ENCODE assay signal across 8 cellular contexts in genomic region chr3:143119974-143120715, GRCh38. TPM values are rescaled to one million over a fixed set of nuclear protein-coding genes. Genes with fewer than 3 reads are reported as not detected.
DNase-seq lines count a peak whose midpoint lies in the region; ATAC-seq and TF ChIP-seq lines count a peak whose summit lies in the region.

No MANE protein-coding gene starts in this region.

- peak; percentile 56 for DNase-seq in AG20443 (ENCODE audit: low spot score)
- peak; percentile 20 for DNase-seq in WERI-Rb-1
- peak in 5 of 10 donors; percentile 9 to 57 (median 44) for DNase-seq in dorsolateral prefrontal cortex
- DNase-seq in lower lobe of right lung, result peak; percentile 51
- DNase-seq in stimulated activated CD8-positive, alpha-beta memory T cell treated with anti-CD3 and anti-CD28 coated beads, Interleukin-7, amount 100 ng/mL, for 48 hours (ENCODE audit: extremely low read depth in 1 of 2, low read depth in 1 of 2), result peak; percentile 5 to 16
- DNase-seq in medulla oblongata (ENCODE audit: extremely low spot score), result no peak

- no peaks in the 10 kb centered on the region for H3K36me3 ChIP-seq in WERI-Rb-1
- H3K36me3 ChIP-seq in lower lobe of right lung, result no peaks in the 10 kb centered on the region

- intact Hi-C loops in dorsolateral prefrontal cortex (cut with DNase I) (loop anchor here in 1 of 2 donors (5.0 kb wide), 1 partner anchor 642 kb away; no protein-coding TSS in a partner anchor), lower lobe of right lung (cut with DNase I) (no loop called here)

- H3K27me3 ChIP-seq in WERI-Rb-1 (ENCODE audit: insufficient read depth, low read depth, severe bottlenecking) (peaks cover 43% of the 10 kb centered on the region), dorsolateral prefrontal cortex (peaks cover 0 to 3% (median 0%) of the 10 kb centered on the region in 45 donors), lower lobe of right lung (ENCODE audit: low read depth) (peaks cover 12% of the 10 kb centered on the region)

- H3K9me3 ChIP-seq in WERI-Rb-1 (ENCODE audit: severe bottlenecking), result no peaks in the 10 kb centered on the region
- H3K9me3 ChIP-seq in lower lobe of right lung, result no peaks in the 10 kb centered on the region

- ATAC-seq in GM19351 (IDR thresholded peaks at IDR 0.05; ENCODE audit: unreplicated experiment) (peak; percentile 8), HG03460 (IDR thresholded peaks at IDR 0.05; ENCODE audit: unreplicated experiment) (peak; percentile 12), lower lobe of right lung (peak; percentile 27 to 35)

- H3K4me3 ChIP-seq in WERI-Rb-1 (ENCODE audit: low read depth, low read length) (peak overlapping the region; percentile 64), dorsolateral prefrontal cortex (peak overlapping the region; percentile 56 to 95 (median 83)), lower lobe of right lung (peak overlapping the region; percentile 72)

- no peak for TF ChIP-seq CTCF in WERI-Rb-1 (IDR thresholded peaks at IDR 0.05; ENCODE audit: low read depth, low read length)
- no peak for TF ChIP-seq CTCF in dorsolateral prefrontal cortex (IDR thresholded peaks at IDR 0.05 in 54 of 56, conservative IDR thresholded peaks at IDR 0.05 in 2 of 56; ENCODE audit: low read depth in 1 of 56, partially characterized antibody in 56 of 56)
- no peak for TF ChIP-seq CTCF in lower lobe of right lung (IDR thresholded peaks at IDR 0.05)

- H3K27ac ChIP-seq in WERI-Rb-1 (no peak overlapping the region), dorsolateral prefrontal cortex (peak overlapping the region in 42 of 59 donors; percentile 1 to 88 (median 70)), lower lobe of right lung (peak overlapping the region; percentile 83)

- peaks cover 50% of the 10 kb centered on the region for H3K4me1 ChIP-seq in lower lobe of right lung

RNA-seq across cellular contexts. Expression of gene CHST2, which starts 0.6 kb away (rescaled TPM):
- total RNA-seq in dorsolateral prefrontal cortex (10 to 100 TPM; 11.8 to 32.2 (median 23.5) TPM), lower lobe of right lung (6.2 TPM)
